ENCODE assay signal across 19 cellular contexts in the genomic region with DNA sequence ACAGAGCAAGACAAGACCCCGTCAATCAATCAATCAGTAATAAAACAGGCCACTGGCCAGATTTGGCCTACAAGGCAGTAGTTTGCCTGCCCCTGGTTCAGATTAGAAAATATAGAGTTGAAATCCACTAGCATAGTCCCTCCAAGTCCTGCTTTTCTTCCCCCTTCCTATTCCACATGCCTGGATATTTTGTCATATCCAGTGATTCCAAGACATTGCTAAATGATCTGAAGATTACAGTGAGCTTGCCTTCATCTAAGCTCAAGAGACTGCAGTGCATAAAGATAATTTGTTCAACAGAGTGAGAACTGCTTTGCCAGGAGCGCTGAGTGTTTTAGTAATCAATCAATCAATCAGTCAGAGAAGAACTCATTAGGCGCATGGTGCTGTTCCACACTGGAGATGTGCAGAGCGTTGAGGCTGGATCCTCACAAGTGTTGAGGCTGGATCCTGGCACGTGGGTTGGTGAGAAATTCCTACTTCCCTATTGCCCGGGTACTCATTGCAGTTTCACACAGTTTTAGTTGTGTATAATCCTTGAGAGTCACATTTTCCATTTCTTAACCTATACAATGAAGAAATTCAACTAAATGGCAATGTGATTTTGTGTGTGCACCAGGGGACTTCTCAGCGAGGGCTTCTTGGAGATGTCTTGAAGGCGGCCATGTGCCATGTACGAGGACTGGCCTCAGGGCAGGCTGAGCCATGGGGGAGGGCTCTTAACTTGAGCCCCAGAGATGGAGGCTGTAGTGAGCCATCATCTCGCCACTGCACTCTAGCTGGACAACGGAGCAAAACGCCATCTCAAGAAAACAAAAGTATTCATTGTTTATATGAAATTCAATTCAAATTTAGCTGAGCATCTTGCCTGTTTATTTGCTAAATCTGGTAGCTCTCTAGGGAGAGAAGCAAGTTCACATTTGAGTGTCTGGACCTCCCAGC.
DNase-seq lines count a peak whose midpoint lies in the region; ATAC-seq and TF ChIP-seq lines count a peak whose summit lies in the region.
"Had no signal": no experiment of that assay in that cellular context is flagged by ENCODE, and none has a peak within 500 bp of the region (broad histone marks: within the 10 kb centered on the region; RNA-seq: fewer than 3 reads in every experiment).

No MANE protein-coding gene starts in this region.

- H3K27me3 ChIP-seq in BLaER1 treated with 17β-estradiol and CSF1 and Interleukin-3, amounts not matched to agents 10 nM and 100 nM: no peaks in the 10 kb centered on the region
- H3K27me3 ChIP-seq: adrenal gland, gastroesophageal sphincter, testis had no signal

- no peak for ATAC-seq in HG03175 (IDR thresholded peaks at IDR 0.05; ENCODE audit: unreplicated experiment)
- ATAC-seq: activated CD4-positive, CD25-positive, alpha-beta regulatory T cell treated with anti-CD3 and anti-CD28 coated beads, Interleukin-2, amount 50 U/mL, for 24 hours; gastroesophageal sphincter; natural killer cell treated with Interleukin-12 subunit alpha and Interleukin-12 subunit beta and Interleukin-15 and Interleukin-18, amount 100 ng/mL, for 72 hours had no signal

- intact Hi-C loops in activated T-helper 2 cell treated with anti-CD3 and anti-CD28 coated beads, Interferon-gamma antibody, Interleukin-2, Interleukin-4, amounts not matched to agents 10 μg/mL and 5 μg/mL and 100 μg/mL, durations not matched to agents 14 hours and 24 hours and 36 hours (cut with micrococcal nuclease): no loop called here

- no peak for TF ChIP-seq CTCF in GM13976 (IDR thresholded peaks at IDR 0.05; ENCODE audit: borderline replicate concordance, control extremely low read depth, extremely low read depth, insufficient read depth, missing control alignments)

- H3K27ac Mint-ChIP-seq in activated T-helper 2 cell treated with anti-CD3 and anti-CD28 coated beads, Interferon-gamma antibody, Interleukin-2, Interleukin-4, amounts not matched to agents 10 μg/mL and 5 μg/mL and 100 μg/mL, durations not matched to agents 14 hours and 24 hours and 36 hours: peak overlapping the region; percentile 76
- H3K27ac Mint-ChIP-seq: memory B cell had no signal

- H3K4me1 ChIP-seq in BLaER1 treated with 17β-estradiol and CSF1 and Interleukin-3, amounts not matched to agents 10 nM and 100 nM: peaks cover 50 to 62% (median 56%) of the 10 kb centered on the region in 10 experiments

- H3K4me3 ChIP-seq in BLaER1 treated with 17β-estradiol and CSF1 and Interleukin-3, amounts not matched to agents 10 nM and 100 nM: no peak overlapping the region
- H3K4me3 ChIP-seq: adrenal gland, gastroesophageal sphincter, testis had no signal

- no peaks in the 10 kb centered on the region for H3K9me3 ChIP-seq in BLaER1 treated with 17β-estradiol and CSF1 and Interleukin-3, amounts not matched to agents 10 nM and 100 nM (replicated peaks in 1 of 11)
- H3K9me3 ChIP-seq: adrenal gland, gastroesophageal sphincter, testis had no signal

- no peak overlapping the region for H3K4me3 Mint-ChIP-seq in activated T-helper 2 cell treated with anti-CD3 and anti-CD28 coated beads, Interferon-gamma antibody, Interleukin-2, Interleukin-4, amounts not matched to agents 10 μg/mL and 5 μg/mL and 100 μg/mL, durations not matched to agents 14 hours and 24 hours and 36 hours (ENCODE audit: low read depth)
- H3K4me3 Mint-ChIP-seq: B cell; memory B cell; natural killer cell treated with Interleukin-12 subunit alpha and Interleukin-12 subunit beta and Interleukin-15 and Interleukin-18, amount 100 ng/mL, for 72 hours had no signal

- in situ Hi-C loops in GM13976 (cut with MboI; ENCODE audit: low sequenced_read_pairs, unreplicated experiment): no loop called here

- H3K27me3 Mint-ChIP-seq in activated T-helper 2 cell treated with anti-CD3 and anti-CD28 coated beads, Interferon-gamma antibody, Interleukin-2, Interleukin-4, amounts not matched to agents 10 μg/mL and 5 μg/mL and 100 μg/mL, durations not matched to agents 14 hours and 24 hours and 36 hours (ENCODE audit: low read depth): no peaks in the 10 kb centered on the region
- H3K27me3 Mint-ChIP-seq: B cell; memory B cell; natural killer cell treated with Interleukin-12 subunit alpha and Interleukin-12 subunit beta and Interleukin-15 and Interleukin-18, amount 100 ng/mL, for 72 hours had no signal

- H3K36me3 Mint-ChIP-seq in activated T-helper 2 cell treated with anti-CD3 and anti-CD28 coated beads, Interferon-gamma antibody, Interleukin-2, Interleukin-4, amounts not matched to agents 10 μg/mL and 5 μg/mL and 100 μg/mL, durations not matched to agents 14 hours and 24 hours and 36 hours (ENCODE audit: low read depth): no peaks in the 10 kb centered on the region
- H3K36me3 Mint-ChIP-seq: memory B cell; natural killer cell treated with Interleukin-12 subunit alpha and Interleukin-12 subunit beta and Interleukin-15 and Interleukin-18, amount 100 ng/mL, for 72 hours had no signal

- H3K36me3 ChIP-seq in BLaER1 treated with 17β-estradiol and CSF1 and Interleukin-3, amounts not matched to agents 10 nM and 100 nM: no peaks in the 10 kb centered on the region
- H3K36me3 ChIP-seq: adrenal gland, gastroesophageal sphincter had no signal

- DNase-seq in GM13976 (ENCODE audit: low spot score): peak; percentile 1
- DNase-seq in activated T-helper 2 cell treated with anti-CD3 and anti-CD28 coated beads, Interferon-gamma antibody, Interleukin-2, Interleukin-4, amounts not matched to agents 10 μg/mL and 5 μg/mL and 100 μg/mL, durations not matched to agents 14 hours and 24 hours and 36 hours (ENCODE audit: low spot score): no peak
- peak; percentile 61 for DNase-seq in medulla oblongata (ENCODE audit: extremely low spot score)
- DNase-seq in NCI-H1694 (lab: John Stamatoyannopoulos, UW): no peak
- no peak for DNase-seq in NCI-H2171 treated with DMSO at 0.1 percent for 48 hours (lab: John Stamatoyannopoulos, UW)
- DNase-seq in UCSD-AML1 (lab: John Stamatoyannopoulos, UW; ENCODE audit: unreplicated experiment): no peak
- DNase-seq: DMS53, NCI-H187 treated with DMSO at 0.1 percent for 48 hours, NCI-H524, T-helper 1 cell, testis had no signal

- no peak overlapping the region for H3K27ac ChIP-seq in BLaER1 treated with 17β-estradiol and CSF1 and Interleukin-3, amounts not matched to agents 10 nM and 100 nM
- H3K27ac ChIP-seq: gastroesophageal sphincter, testis had no signal

- H3K4me1 Mint-ChIP-seq in activated T-helper 2 cell treated with anti-CD3 and anti-CD28 coated beads, Interferon-gamma antibody, Interleukin-2, Interleukin-4, amounts not matched to agents 10 μg/mL and 5 μg/mL and 100 μg/mL, durations not matched to agents 14 hours and 24 hours and 36 hours (ENCODE audit: low read depth): peaks cover 50% of the 10 kb centered on the region

- H4K20me1 ChIP-seq in BLaER1 treated with 17β-estradiol and CSF1 and Interleukin-3, amounts not matched to agents 10 nM and 100 nM: no peaks in the 10 kb centered on the region

- H3K9me3 Mint-ChIP-seq in activated T-helper 2 cell treated with anti-CD3 and anti-CD28 coated beads, Interferon-gamma antibody, Interleukin-2, Interleukin-4, amounts not matched to agents 10 μg/mL and 5 μg/mL and 100 μg/mL, durations not matched to agents 14 hours and 24 hours and 36 hours: no peaks in the 10 kb centered on the region
- H3K9me3 Mint-ChIP-seq: memory B cell; natural killer cell treated with Interleukin-12 subunit alpha and Interleukin-12 subunit beta and Interleukin-15 and Interleukin-18, amount 100 ng/mL, for 72 hours had no signal

- H3K9ac ChIP-seq in BLaER1 treated with 17β-estradiol and CSF1 and Interleukin-3, amounts not matched to agents 10 nM and 100 nM: no peak overlapping the region

- peak overlapping the region in 9 of 11 experiments; percentile 6 to 63 (median 15); a peak in 13 of 22 replicates for H3K4me2 ChIP-seq in BLaER1 treated with 17β-estradiol and CSF1 and Interleukin-3, amounts not matched to agents 10 nM and 100 nM

Comparison
In these comparisons a context has a peak if more than half of its experiments do, and no peak if none do; other contexts are left out.
1. DNase-seq: peak in GM13976 (single experiment) and medulla oblongata (single experiment); none in activated T-helper 2 cell treated with anti-CD3 and anti-CD28 coated beads, Interferon-gamma antibody, Interleukin-2, Interleukin-4, amounts not matched to agents 10 μg/mL and 5 μg/mL and 100 μg/mL, durations not matched to agents 14 hours and 24 hours and 36 hours (single experiment), NCI-H1694 (single experiment), NCI-H2171 treated with DMSO at 0.1 percent for 48 hours (single experiment) and UCSD-AML1 (single experiment).